In genomic region chr2:224195954-224196571, GRCh38 we compare ENCODE assay signal across 1 cellular context.
TF ChIP-seq lines count a peak whose summit lies in the region.

No MANE protein-coding gene starts in this region.

TF ChIP-seq in HepG2, 621 proteins besides CTCF, POLR2A, EP300 and RAD21 (continued from another document):
- TF ChIP-seq DZIP1 (CRISPR knock-in tag; IDR thresholded peaks at IDR 0.05), result no peak
- TF ChIP-seq ZUFSP (CRISPR knock-in tag; IDR thresholded peaks at IDR 0.05; ENCODE audit: borderline replicate concordance), result no peak
- TF ChIP-seq ZFP36L1 (CRISPR knock-in tag; IDR thresholded peaks at IDR 0.05), result no peak
- no peak for TF ChIP-seq ZMYM3 (CRISPR knock-in tag; IDR thresholded peaks at IDR 0.05)
